ENCODE assay signal across 17 cellular contexts in genomic region chr21:44670642-44671432, GRCh38. TPM values are rescaled to one million over a fixed set of nuclear protein-coding genes. Genes with fewer than 3 reads are reported as not detected.
A peak's percentile ranks its signal among the peaks of the same experiment; 100 is the strongest.
DNase-seq lines count a peak whose midpoint lies in the region; ATAC-seq and TF ChIP-seq lines count a peak whose summit lies in the region.
"Had no signal": no experiment of that assay in that cellular context is flagged by ENCODE, and none has a peak within 500 bp of the region (broad histone marks: within the 10 kb centered on the region; RNA-seq: fewer than 3 reads in every experiment).

No MANE protein-coding gene starts in this region.

- H3K9me3 Mint-ChIP-seq in activated CD4-positive, alpha-beta T cell treated with anti-CD3 and anti-CD28 coated beads, Interleukin-2, amount 10 ng/mL, durations not matched to agents 24 days and 14 days = peaks cover 30% of the 10 kb centered on the region
- peaks cover 72% of the 10 kb centered on the region for H3K9me3 Mint-ChIP-seq in nephron progenitor cell

- no peaks in the 10 kb centered on the region for H3K4me1 Mint-ChIP-seq in activated CD4-positive, alpha-beta T cell treated with anti-CD3 and anti-CD28 coated beads, Interleukin-2, amount 10 ng/mL, durations not matched to agents 24 days and 14 days
- H3K4me1 Mint-ChIP-seq in nephron progenitor cell = no peaks in the 10 kb centered on the region

- ATAC-seq in Right ventricle myocardium superior (ENCODE audit: poor library complexity) (no peak), sciatic nerve (no peak)
- ATAC-seq: A549 had no signal

- H3K27ac ChIP-seq in right atrium auricular region = no peak overlapping the region
- H3K27ac ChIP-seq: 22Rv1, A549, C4-2B, GM23248, HL-60 had no signal

- H3K9me3 ChIP-seq in right atrium auricular region = peaks cover 0 to 22% of the 10 kb centered on the region in 2 donors

- H3K4me3 ChIP-seq in right atrium auricular region = no peak overlapping the region
- H3K4me3 ChIP-seq: A549, GM23248 had no signal

- peaks cover 13% of the 10 kb centered on the region for H3K27me3 Mint-ChIP-seq in activated CD4-positive, alpha-beta T cell treated with anti-CD3 and anti-CD28 coated beads, Interleukin-2, amount 10 ng/mL, durations not matched to agents 24 days and 14 days
- H3K27me3 Mint-ChIP-seq in nephron progenitor cell (ENCODE audit: low read depth, poor library complexity) = peaks cover 15% of the 10 kb centered on the region

- H3K4me1 ChIP-seq in right atrium auricular region = no peaks in the 10 kb centered on the region
- H3K4me1 ChIP-seq: A549, Caco-2 had no signal

- H3K27ac Mint-ChIP-seq in activated CD4-positive, alpha-beta T cell treated with anti-CD3 and anti-CD28 coated beads, Interleukin-2, amount 10 ng/mL, durations not matched to agents 24 days and 14 days = no peak overlapping the region
- no peak overlapping the region for H3K27ac Mint-ChIP-seq in nephron progenitor cell
- H3K27ac Mint-ChIP-seq: CD4-positive, alpha-beta T cell had no signal

- no peak overlapping the region for H3K4me3 Mint-ChIP-seq in activated CD4-positive, alpha-beta T cell treated with anti-CD3 and anti-CD28 coated beads, Interleukin-2, amount 10 ng/mL, durations not matched to agents 24 days and 14 days
- no peak overlapping the region for H3K4me3 Mint-ChIP-seq in nephron progenitor cell
- H3K4me3 Mint-ChIP-seq: CD4-positive, alpha-beta T cell had no signal

- TF ChIP-seq CTCF in right atrium auricular region (IDR thresholded peaks at IDR 0.05) = no peak
- TF ChIP-seq CTCF in nephron progenitor cell (IDR thresholded peaks at IDR 0.05) = no peak

- peaks cover 10% of the 10 kb centered on the region for H3K36me3 Mint-ChIP-seq in activated CD4-positive, alpha-beta T cell treated with anti-CD3 and anti-CD28 coated beads, Interleukin-2, amount 10 ng/mL, durations not matched to agents 24 days and 14 days (ENCODE audit: low read depth)
- peaks cover 13% of the 10 kb centered on the region for H3K36me3 Mint-ChIP-seq in nephron progenitor cell (ENCODE audit: low read depth)

- DNase-seq in activated CD4-positive, alpha-beta T cell treated with anti-CD3 and anti-CD28 coated beads, Interleukin-2, amount 10 ng/mL, durations not matched to agents 24 days and 14 days = peak; percentile 43
- no peak for DNase-seq in activated CD4-positive, alpha-beta T cell treated with anti-CD3 and anti-CD28 coated beads, Interleukin-2, amount 50 U/mL, for 48 hours
- DNase-seq in right atrium auricular region (ENCODE audit: low spot score) (peak; percentile 9), Right ventricle myocardium superior (no peak), sciatic nerve (ENCODE audit: low spot score) (peak; percentile 23), nephron progenitor cell (no peak), LoVo (ENCODE audit: low spot score) (no peak)
- DNase-seq: AML-193; Caco-2; CD4-positive, alpha-beta T cell; GM23248; HCEC 1CT had no signal

- intact Hi-C loops in activated CD4-positive, alpha-beta T cell treated with anti-CD3 and anti-CD28 coated beads, Interleukin-2, amount 10 ng/mL, durations not matched to agents 24 days and 14 days (cut with micrococcal nuclease) = no loop called here
- intact Hi-C loops in Right ventricle myocardium superior (cut with DNase I) (no loop called here), sciatic nerve (cut with DNase I) (no loop called here)

- no peaks in the 10 kb centered on the region for H3K36me3 ChIP-seq in right atrium auricular region

- H3K27me3 ChIP-seq in right atrium auricular region = no peaks in the 10 kb centered on the region

RNA-seq across cellular contexts. Expression of gene KRTAP12-2, which starts 4.1 kb away (rescaled TPM):
- not detected in 2 replicates for total RNA-seq in activated CD4-positive, alpha-beta T cell treated with anti-CD3 and anti-CD28 coated beads, Interleukin-2, amount 10 ng/mL, durations not matched to agents 24 days and 14 days
- not detected for total RNA-seq in right atrium auricular region
- total RNA-seq in Right ventricle myocardium superior = not detected
- not detected for total RNA-seq in sciatic nerve
- total RNA-seq: Caco-2; CD4-positive, alpha-beta T cell; GM23248; HT1080 had no signal

RNA-seq across cellular contexts. Expression of gene KRTAP12-1, which starts 11.1 kb away (rescaled TPM):
- not detected in 2 replicates for total RNA-seq in activated CD4-positive, alpha-beta T cell treated with anti-CD3 and anti-CD28 coated beads, Interleukin-2, amount 10 ng/mL, durations not matched to agents 24 days and 14 days
- total RNA-seq in right atrium auricular region = not detected
- total RNA-seq in Right ventricle myocardium superior = not detected
- not detected for total RNA-seq in sciatic nerve
- total RNA-seq: Caco-2; CD4-positive, alpha-beta T cell; GM23248; HT1080 had no signal

RNA-seq across cellular contexts. Expression of gene KRTAP12-3, which starts 13.1 kb away (rescaled TPM):
- total RNA-seq in activated CD4-positive, alpha-beta T cell treated with anti-CD3 and anti-CD28 coated beads, Interleukin-2, amount 10 ng/mL, durations not matched to agents 24 days and 14 days = not detected in 2 replicates
- total RNA-seq in right atrium auricular region = not detected
- total RNA-seq in Right ventricle myocardium superior = not detected
- total RNA-seq in sciatic nerve = not detected
- total RNA-seq: Caco-2; CD4-positive, alpha-beta T cell; GM23248; HT1080 had no signal

RNA-seq across cellular contexts. Expression of gene KRTAP12-4, which starts 16.4 kb away (rescaled TPM):
- not detected in 2 replicates for total RNA-seq in activated CD4-positive, alpha-beta T cell treated with anti-CD3 and anti-CD28 coated beads, Interleukin-2, amount 10 ng/mL, durations not matched to agents 24 days and 14 days
- total RNA-seq in right atrium auricular region = not detected
- total RNA-seq in Right ventricle myocardium superior = not detected
- total RNA-seq in sciatic nerve = not detected
- total RNA-seq: Caco-2; CD4-positive, alpha-beta T cell; GM23248; HT1080 had no signal

RNA-seq across cellular contexts. Expression of gene KRTAP10-11, which starts 24.6 kb away (rescaled TPM):
- not detected in 2 replicates for total RNA-seq in activated CD4-positive, alpha-beta T cell treated with anti-CD3 and anti-CD28 coated beads, Interleukin-2, amount 10 ng/mL, durations not matched to agents 24 days and 14 days
- not detected for total RNA-seq in right atrium auricular region
- not detected for total RNA-seq in Right ventricle myocardium superior
- not detected for total RNA-seq in sciatic nerve
- total RNA-seq: Caco-2; CD4-positive, alpha-beta T cell; GM23248; HT1080 had no signal

Comparison
In these comparisons a context has a peak if more than half of its experiments do, and no peak if none do; other contexts are left out.
1. DNase-seq: peak in activated CD4-positive, alpha-beta T cell treated with anti-CD3 and anti-CD28 coated beads, Interleukin-2, amount 10 ng/mL, durations not matched to agents 24 days and 14 days (single experiment), right atrium auricular region (single experiment) and sciatic nerve (single experiment); none in activated CD4-positive, alpha-beta T cell treated with anti-CD3 and anti-CD28 coated beads, Interleukin-2, amount 50 U/mL, for 48 hours (0 of 2), Right ventricle myocardium superior (single experiment), nephron progenitor cell (single experiment) and LoVo (single experiment).